In the genomic region with DNA sequence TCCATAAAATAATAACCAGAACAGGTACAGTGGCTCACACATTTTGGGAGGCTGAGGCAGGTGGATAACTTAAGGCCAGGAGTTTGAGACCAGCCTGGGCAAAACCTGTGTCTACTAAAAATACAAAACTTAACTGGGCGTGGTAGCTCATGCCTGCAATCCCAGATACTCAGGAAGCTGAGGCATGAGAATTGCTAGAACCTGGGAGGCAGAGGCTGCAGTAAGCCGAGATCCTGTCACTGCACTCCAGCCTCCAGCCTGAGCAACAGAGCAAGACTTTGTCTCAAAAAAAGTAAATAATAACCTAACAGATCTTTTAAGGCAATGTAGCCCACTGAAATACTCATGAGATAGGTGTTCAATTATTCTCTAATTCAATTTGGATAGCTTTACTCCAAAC, we compare ENCODE assay signal across 15 cellular contexts.
DNase-seq lines count a peak whose midpoint lies in the region; ATAC-seq, FAIRE-seq and TF ChIP-seq lines count a peak whose summit lies in the region.
"Had no signal": no experiment of that assay in that cellular context is flagged by ENCODE, and none has a peak within 500 bp of the region (broad histone marks: within the 10 kb centered on the region; RNA-seq: fewer than 3 reads in every experiment).

No MANE protein-coding gene starts in this region.

- H3K4me1 ChIP-seq in DOHH2 (ENCODE audit: control insufficient read depth, low read length) (peaks cover 40% of the 10 kb centered on the region), OCI-LY1 (ENCODE audit: insufficient read depth, low read length, severe bottlenecking) (peaks cover 66% of the 10 kb centered on the region), astrocyte (ENCODE audit: insufficient read depth, low read length) (no peaks in the 10 kb centered on the region), left lung (peaks cover 16 to 49% of the 10 kb centered on the region in 2 donors), MM.1S (ENCODE audit: low read length) (peaks cover 6% of the 10 kb centered on the region)

- H3K36me3 Mint-ChIP-seq in astrocyte (ENCODE audit: low read depth, unreplicated experiment), result peaks cover 3% of the 10 kb centered on the region

- peak overlapping the region; percentile 34 for H3K27ac Mint-ChIP-seq in astrocyte (ENCODE audit: unreplicated experiment)
- H3K27ac Mint-ChIP-seq: B cell had no signal

- H3K79me2 ChIP-seq in DOHH2 (ENCODE audit: control insufficient read depth, low read length) (peaks cover 65% of the 10 kb centered on the region), OCI-LY1 (ENCODE audit: insufficient read depth, low read length) (peaks cover 10% of the 10 kb centered on the region; the same call in 1 of the 2 replicates), astrocyte (ENCODE audit: insufficient read depth, low read length) (peaks cover 6% of the 10 kb centered on the region), MM.1S (ENCODE audit: low read length) (no peaks in the 10 kb centered on the region)

- H3K4me1 Mint-ChIP-seq in astrocyte (ENCODE audit: low read depth, unreplicated experiment), result peaks cover 18% of the 10 kb centered on the region

- H3K9me2 ChIP-seq in DOHH2 (replicated peaks; ENCODE audit: control insufficient read depth, low read length), result no peaks in the 10 kb centered on the region
- no peaks in the 10 kb centered on the region for H3K9me2 ChIP-seq in OCI-LY1 (ENCODE audit: low read depth, low read length)
- H3K9me2 ChIP-seq in MM.1S (replicated peaks; ENCODE audit: insufficient read depth, low read length), result no peaks in the 10 kb centered on the region

- peak; percentile 36 for ATAC-seq in left lung
- ATAC-seq: HCT116 had no signal

- H3K36me3 ChIP-seq in DOHH2 (ENCODE audit: control insufficient read depth, low read length) (peaks cover 28% of the 10 kb centered on the region), OCI-LY1 (ENCODE audit: insufficient read depth, low read length) (no peaks in the 10 kb centered on the region), astrocyte (ENCODE audit: insufficient read depth, low read length) (no peaks in the 10 kb centered on the region), left lung (no peaks in the 10 kb centered on the region), MM.1S (replicated peaks; ENCODE audit: insufficient read depth, low read length) (no peaks in the 10 kb centered on the region)

- intact Hi-C loops in left lung (cut with DNase I), result no loop called here

- H4K20me1 ChIP-seq in DOHH2 (ENCODE audit: control insufficient read depth, insufficient read depth, low read depth, low read length), result no peaks in the 10 kb centered on the region
- H4K20me1 ChIP-seq in OCI-LY1 (ENCODE audit: insufficient read depth, low read length), result no peaks in the 10 kb centered on the region
- peaks cover 13% of the 10 kb centered on the region for H4K20me1 ChIP-seq in astrocyte (ENCODE audit: insufficient read depth, low read length)
- H4K20me1 ChIP-seq in MM.1S (ENCODE audit: insufficient read depth, low read length), result no peaks in the 10 kb centered on the region

- H3K27me3 ChIP-seq in DOHH2 (ENCODE audit: control insufficient read depth, low read length) (no peaks in the 10 kb centered on the region), OCI-LY1 (ENCODE audit: insufficient read depth, low read length) (no peaks in the 10 kb centered on the region), astrocyte (ENCODE audit: insufficient read depth, low read length) (no peaks in the 10 kb centered on the region), left lung (no peaks in the 10 kb centered on the region), MM.1S (replicated peaks; ENCODE audit: insufficient read depth, low read length) (no peaks in the 10 kb centered on the region)

- peak overlapping the region; percentile 95 for H3K27ac ChIP-seq in DOHH2 (ENCODE audit: low read depth, low read length)
- peak overlapping the region; percentile 99 for H3K27ac ChIP-seq in OCI-LY1 (ENCODE audit: low read depth, low read length, poor library complexity, severe bottlenecking)
- no peak overlapping the region for H3K27ac ChIP-seq in astrocyte (ENCODE audit: low read depth, low read length)
- H3K27ac ChIP-seq in left lung, result no peak overlapping the region
- no peak overlapping the region for H3K27ac ChIP-seq in MM.1S (ENCODE audit: low read length)

- no peaks in the 10 kb centered on the region for H3K27me3 Mint-ChIP-seq in astrocyte (ENCODE audit: low read depth, unreplicated experiment)
- H3K27me3 Mint-ChIP-seq: B cell; CD4-positive, alpha-beta memory T cell had no signal

- peak overlapping the region; percentile 89 for H3K4me2 ChIP-seq in DOHH2 (ENCODE audit: low read length)
- peak overlapping the region; percentile 72 for H3K4me2 ChIP-seq in OCI-LY1 (ENCODE audit: low read length)
- H3K4me2 ChIP-seq in astrocyte (ENCODE audit: low read length), result no peak overlapping the region
- no peak overlapping the region for H3K4me2 ChIP-seq in MM.1S (ENCODE audit: low read depth, low read length)

- peaks cover 4% of the 10 kb centered on the region for H3K9me3 Mint-ChIP-seq in astrocyte (ENCODE audit: unreplicated experiment)

- H2AFZ ChIP-seq in OCI-LY1 (ENCODE audit: low read length) (0 out of 2 replicates have a peak overlapping the region, but pooled peaks have one; percentile 23), astrocyte (ENCODE audit: low read depth, low read length) (no peak overlapping the region), MM.1S (ENCODE audit: low read length) (no peak overlapping the region)

- H3F3A ChIP-seq in DOHH2 (ENCODE audit: control insufficient read depth, insufficient read depth) (peaks cover 25% of the 10 kb centered on the region), OCI-LY1 (ENCODE audit: insufficient read depth, low read length) (peaks cover 11% of the 10 kb centered on the region), MM.1S (ENCODE audit: insufficient read depth, low read length) (0 out of 2 replicates have a peak, but pooled peaks cover 7% of the 10 kb centered on the region)

- peak overlapping the region; percentile 21; the same call in 1 of the 2 replicates for H3K9ac ChIP-seq in OCI-LY1 (ENCODE audit: low read length)
- H3K9ac ChIP-seq in astrocyte (ENCODE audit: low read length), result no peak overlapping the region
- H3K9ac ChIP-seq in MM.1S (ENCODE audit: low read length), result no peak overlapping the region

- H3K4me3 ChIP-seq in DOHH2 (ENCODE audit: low read length), result peak overlapping the region; percentile 80
- H3K4me3 ChIP-seq in OCI-LY1 (ENCODE audit: low read depth, low read length, poor library complexity, severe bottlenecking), result peak overlapping the region; percentile 49
- H3K4me3 ChIP-seq in astrocyte (ENCODE audit: insufficient read depth, low read depth, low read length), result no peak overlapping the region
- H3K4me3 ChIP-seq in left lung, result no peak overlapping the region
- H3K4me3 ChIP-seq in MM.1S (ENCODE audit: low read length), result no peak overlapping the region

- H3K9me3 ChIP-seq in DOHH2 (ENCODE audit: control insufficient read depth, insufficient read depth, low read length) (no peaks in the 10 kb centered on the region; the same call in 1 of the 2 replicates), OCI-LY1 (ENCODE audit: low read length) (no peaks in the 10 kb centered on the region), astrocyte (ENCODE audit: insufficient read depth, low read depth, low read length) (no peaks in the 10 kb centered on the region), left lung (no peaks in the 10 kb centered on the region), MM.1S (replicated peaks; ENCODE audit: insufficient read depth, low read length) (no peaks in the 10 kb centered on the region)

- DNase-seq in astrocyte (ENCODE audit: low read depth) (no peak), left lung (no peak), D341Med (ENCODE audit: low spot score) (no peak), cortex of kidney (lab: John Stamatoyannopoulos, UW) (no peak), MM.1S (no peak)
- DNase-seq: C1 segment of cervical spinal cord; CD4-positive, alpha-beta memory T cell; DMS153; DMS79 treated with DMSO at 0.1 percent for 48 hours; GDM1 had no signal

- FAIRE-seq in astrocyte (lab: Jason Lieb, UNC), result no peak
- FAIRE-seq: D721Med had no signal

- no peak overlapping the region for H3K4me3 Mint-ChIP-seq in astrocyte (ENCODE audit: unreplicated experiment)
- H3K4me3 Mint-ChIP-seq: B cell had no signal

- TF ChIP-seq CTCF in DOHH2 (IDR thresholded peaks at IDR 0.05; ENCODE audit: low read depth, low read length, poor library complexity, severe bottlenecking) (no peak), OCI-LY1 (IDR thresholded peaks at IDR 0.05; ENCODE audit: low read length) (no peak), astrocyte (IDR thresholded peaks at IDR 0.05; ENCODE audit: insufficient read depth, low read depth, low read length) (no peak), left lung (IDR thresholded peaks at IDR 0.05) (no peak), MM.1S (IDR thresholded peaks at IDR 0.05; ENCODE audit: low read length) (no peak)

Comparison
In these comparisons a context has a peak if more than half of its experiments do, and no peak if none do; other contexts are left out.
1. H3K27ac ChIP-seq: peak in DOHH2 (single experiment) and OCI-LY1 (single experiment); none in astrocyte (single experiment), left lung (0 of 2) and MM.1S (single experiment).
2. H3K4me2 ChIP-seq: peak in DOHH2 (single experiment) and OCI-LY1 (single experiment); none in astrocyte (single experiment) and MM.1S (single experiment).
3. H3K4me3 ChIP-seq: peak in DOHH2 (single experiment) and OCI-LY1 (single experiment); none in astrocyte (single experiment), left lung (0 of 2) and MM.1S (single experiment).